Comparison of ENCODE assay signal across 8 cellular contexts in the genomic region with DNA sequence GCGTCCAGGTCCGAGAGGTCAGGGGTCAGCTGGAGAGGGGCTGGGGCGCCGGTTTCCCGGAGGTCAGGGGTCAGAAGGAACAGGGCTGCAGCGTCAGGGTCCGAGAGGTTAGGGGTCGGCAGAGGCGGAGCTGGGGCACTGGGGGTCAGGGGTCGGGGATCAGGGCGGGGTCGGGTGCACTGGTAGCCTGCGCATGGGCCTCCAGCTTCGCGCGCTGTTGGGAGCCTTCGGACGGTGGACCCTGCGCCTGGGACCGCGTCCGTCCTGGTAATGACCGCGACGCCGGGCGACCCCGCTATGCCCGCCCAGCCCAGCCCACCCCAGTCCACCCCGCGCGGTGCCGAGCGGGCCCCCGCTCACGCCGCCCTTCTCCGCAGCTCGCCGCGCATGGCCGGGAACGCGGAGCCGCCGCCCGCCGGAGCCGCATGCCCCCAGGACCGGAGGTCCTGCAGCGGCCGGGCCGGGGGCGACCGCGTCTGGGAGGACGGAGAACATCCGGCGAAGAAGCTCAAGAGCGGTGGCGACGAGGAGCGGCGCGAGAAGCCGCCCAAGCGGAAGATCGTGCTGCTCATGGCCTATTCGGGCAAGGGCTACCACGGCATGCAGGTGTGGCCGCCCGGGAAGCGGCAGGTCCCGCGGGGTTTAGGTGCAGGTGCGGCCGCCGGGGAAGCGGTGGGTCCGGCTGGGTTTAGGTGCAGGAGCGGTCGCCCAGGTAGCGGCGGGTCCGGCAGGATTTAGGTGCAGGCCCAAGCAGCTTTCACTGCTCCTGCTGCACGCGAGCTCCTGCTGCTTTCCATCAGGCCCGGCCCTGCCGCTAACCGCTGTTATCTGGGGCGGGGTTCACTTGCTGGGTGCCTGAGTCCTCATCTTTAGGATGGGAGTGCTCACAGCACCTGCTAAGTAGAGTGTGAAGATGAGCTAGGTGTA. TPM values are rescaled to one million over a fixed set of nuclear protein-coding genes. Genes with fewer than 3 reads are reported as not detected.
DNase-seq lines count a peak whose midpoint lies in the region; ATAC-seq and TF ChIP-seq lines count a peak whose summit lies in the region.

No MANE protein-coding gene starts in this region.

- ATAC-seq in activated CD8-positive, alpha-beta T cell treated with anti-CD3 and anti-CD28 coated beads for 36 hours = peak; percentile 8
- peak; percentile 30 for ATAC-seq in esophagus mucosa

- no peaks in the 10 kb centered on the region for H3K79me2 ChIP-seq in neural cell (replicated peaks; ENCODE audit: insufficient read depth, low read length)

- H3K4me3 ChIP-seq in HUES6 (ENCODE audit: low read depth, low read length) (peak overlapping the region; percentile 88), neural cell (ENCODE audit: low read length) (peak overlapping the region; percentile 86)

- peak overlapping the region; percentile 25 for H2AFZ ChIP-seq in neural cell (ENCODE audit: low read depth, low read length)

- no peaks in the 10 kb centered on the region for H4K20me1 ChIP-seq in neural cell (ENCODE audit: insufficient read depth)

- H3K27ac ChIP-seq in HUES6 (ENCODE audit: low read depth, low read length) (peak overlapping the region; percentile 89), neural cell (ENCODE audit: low read length) (no peak overlapping the region)

- H3K9me3 Mint-ChIP-seq in activated CD8-positive, alpha-beta T cell treated with anti-CD3 and anti-CD28 coated beads for 36 hours = no peaks in the 10 kb centered on the region

- no peaks in the 10 kb centered on the region for H3K4me1 ChIP-seq in HUES6 (ENCODE audit: control insufficient read depth, insufficient read depth, low read length)

- H3K9ac ChIP-seq in HUES6 (ENCODE audit: low read length) (peak overlapping the region; percentile 97), neural cell (ENCODE audit: low read length) (peak overlapping the region; percentile 60)

- peak overlapping the region; percentile 94 for H3K4me3 Mint-ChIP-seq in activated CD8-positive, alpha-beta T cell treated with anti-CD3 and anti-CD28 coated beads for 36 hours

- H3K36me3 Mint-ChIP-seq in activated CD8-positive, alpha-beta T cell treated with anti-CD3 and anti-CD28 coated beads for 36 hours (ENCODE audit: low read depth) = peaks cover 35% of the 10 kb centered on the region

- H3K9me3 ChIP-seq in HUES6 (ENCODE audit: control insufficient read depth, insufficient read depth, low read depth, low read length) (peaks cover 9% of the 10 kb centered on the region), neural cell (ENCODE audit: low read length) (no peaks in the 10 kb centered on the region)

- no peak for TF ChIP-seq CTCF in activated CD8-positive, alpha-beta T cell treated with anti-CD3 and anti-CD28 coated beads for 36 hours (IDR thresholded peaks at IDR 0.05)
- TF ChIP-seq CTCF in neural cell (IDR thresholded peaks at IDR 0.05; ENCODE audit: poor library complexity, severe bottlenecking) = no peak

- CTCF ChIA-PET in activated CD8-positive, alpha-beta T cell treated with anti-CD3 and anti-CD28 coated beads for 36 hours (lab: Charles Lee) = interaction anchor here (0.7 to 1.1 kb wide), 4 partner anchors 17 to 38 kb away, joined by 3 to 5 read pairs (median 3); no protein-coding TSS in a partner anchor
- CTCF ChIA-PET in HEK293T (lab: Yijun Ruan, JAX) = no interaction called here

- TF ChIP-seq RAD21 in neural cell (conservative IDR thresholded peaks at IDR 0.05) = no peak

- H3F3A ChIP-seq in neural cell (ENCODE audit: insufficient read depth, low read length, poor library complexity, severe bottlenecking) = no peaks in the 10 kb centered on the region

- TF ChIP-seq EP300 in neural cell (conservative IDR thresholded peaks at IDR 0.05; ENCODE audit: poor library complexity, severe bottlenecking) = no peak

- H3K4me2 ChIP-seq in neural cell (ENCODE audit: low read length) = peak overlapping the region; percentile 68

- H3K27me3 ChIP-seq in HUES6 (ENCODE audit: control insufficient read depth, insufficient read depth, low read length) = no peaks in the 10 kb centered on the region
- no peaks in the 10 kb centered on the region for H3K27me3 ChIP-seq in neural cell (ENCODE audit: insufficient read depth, low read depth, low read length)

- no peaks in the 10 kb centered on the region for H3K27me3 Mint-ChIP-seq in activated CD8-positive, alpha-beta T cell treated with anti-CD3 and anti-CD28 coated beads for 36 hours

- H3K36me3 ChIP-seq in HUES6 (ENCODE audit: control insufficient read depth, insufficient read depth, low read length) (peaks cover 40% of the 10 kb centered on the region), neural cell (ENCODE audit: insufficient read depth, low read length) (no peaks in the 10 kb centered on the region)

- peak; percentile 46 for DNase-seq in NCI-H748 (lab: John Stamatoyannopoulos, UW; ENCODE audit: unreplicated experiment)
- no peak for DNase-seq in NCI-H748 treated with DMSO at 0.1 percent for 48 hours (lab: John Stamatoyannopoulos, UW)
- DNase-seq in activated CD8-positive, alpha-beta T cell treated with anti-CD3 and anti-CD28 coated beads for 36 hours = peak; percentile 46
- DNase-seq in amygdala (lab: John Stamatoyannopoulos, UW) = no peak
- DNase-seq in HEK293T (ENCODE audit: extremely low spot score) = no peak

- POLR2A ChIA-PET in activated CD8-positive, alpha-beta T cell treated with anti-CD3 and anti-CD28 coated beads for 36 hours (lab: Charles Lee) = interaction anchor here (0.7 to 1.9 kb wide), 5 partner anchors 9 to 99 kb away, joined by 3 to 11 read pairs (median 9); partner anchors contain the start of gene EP400
- POLR2A ChIA-PET in HEK293T (lab: Yijun Ruan, JAX) = interaction anchor here (0.8 to 1.5 kb wide), 4 partner anchors 16 to 95 kb away, joined by 3 to 9 read pairs (median 3); partner anchors contain the start of gene EP400

- H3K27ac Mint-ChIP-seq in activated CD8-positive, alpha-beta T cell treated with anti-CD3 and anti-CD28 coated beads for 36 hours = peak overlapping the region; percentile 93

- intact Hi-C loops in activated CD8-positive, alpha-beta T cell treated with anti-CD3 and anti-CD28 coated beads for 36 hours (cut with micrococcal nuclease) = no loop called here

- H3K9me2 ChIP-seq in neural cell (ENCODE audit: insufficient read depth, low read length) = no peaks in the 10 kb centered on the region

- H3K4me1 Mint-ChIP-seq in activated CD8-positive, alpha-beta T cell treated with anti-CD3 and anti-CD28 coated beads for 36 hours (ENCODE audit: low read depth) = peaks cover 18% of the 10 kb centered on the region

TF ChIP-seq in neural cell, 6 proteins besides CTCF, POLR2A, EP300 and RAD21 (continues in another document):
- TF ChIP-seq POLR2AphosphoS5 (IDR thresholded peaks at IDR 0.05) = no peak
- TF ChIP-seq SMC3 (conservative IDR thresholded peaks at IDR 0.05; ENCODE audit: poor library complexity) = no peak
- TF ChIP-seq TAF1 (IDR thresholded peaks at IDR 0.05; ENCODE audit: low read depth) = no peak
- no peak for TF ChIP-seq EZH2 (IDR thresholded peaks at IDR 0.05; ENCODE audit: borderline replicate concordance, insufficient read depth, low read length, poor library complexity, severe bottlenecking)

TF ChIP-seq in HEK293T, 16 proteins besides CTCF, POLR2A, EP300 and RAD21:
- no peak for TF ChIP-seq NFRKB (IDR thresholded peaks at IDR 0.05)
- TF ChIP-seq TARDBP (IDR thresholded peaks at IDR 0.05) = no peak
- no peak for TF ChIP-seq ELF4 (IDR thresholded peaks at IDR 0.05)
- TF ChIP-seq, protein P1, sequence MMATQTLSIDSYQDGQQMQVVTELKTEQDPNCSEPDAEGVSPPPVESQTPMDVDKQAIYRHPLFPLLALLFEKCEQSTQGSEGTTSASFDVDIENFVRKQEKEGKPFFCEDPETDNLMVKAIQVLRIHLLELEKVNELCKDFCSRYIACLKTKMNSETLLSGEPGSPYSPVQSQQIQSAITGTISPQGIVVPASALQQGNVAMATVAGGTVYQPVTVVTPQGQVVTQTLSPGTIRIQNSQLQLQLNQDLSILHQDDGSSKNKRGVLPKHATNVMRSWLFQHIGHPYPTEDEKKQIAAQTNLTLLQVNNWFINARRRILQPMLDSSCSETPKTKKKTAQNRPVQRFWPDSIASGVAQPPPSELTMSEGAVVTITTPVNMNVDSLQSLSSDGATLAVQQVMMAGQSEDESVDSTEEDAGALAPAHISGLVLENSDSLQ (IDR thresholded peaks at IDR 0.05) = no peak
- TF ChIP-seq HDGF (IDR thresholded peaks at IDR 0.05; ENCODE audit: borderline replicate concordance) = no peak
- no peak for TF ChIP-seq BHLHE40 (IDR thresholded peaks at IDR 0.05; ENCODE audit: borderline replicate concordance)
- no peak for TF ChIP-seq L3MBTL2 (conservative IDR thresholded peaks at IDR 0.05)
- no peak for TF ChIP-seq FOXA1 (IDR thresholded peaks at IDR 0.05)
- TF ChIP-seq SUZ12 (IDR thresholded peaks at IDR 0.05) = no peak
- TF ChIP-seq SP1 (IDR thresholded peaks at IDR 0.05) = no peak
- TF ChIP-seq LEF1 (IDR thresholded peaks at IDR 0.05; ENCODE audit: borderline replicate concordance) = no peak
- no peak for TF ChIP-seq FOXM1 (IDR thresholded peaks at IDR 0.05; ENCODE audit: borderline replicate concordance)
- no peak for TF ChIP-seq ARNT (IDR thresholded peaks at IDR 0.05)
- TF ChIP-seq ZNF384 (IDR thresholded peaks at IDR 0.05) = no peak
- no peak for TF ChIP-seq CTBP1 (IDR thresholded peaks at IDR 0.05; ENCODE audit: borderline replicate concordance)
- TF ChIP-seq FOXK2 (IDR thresholded peaks at IDR 0.05) = no peak

RNA-seq across cellular contexts. Expression of gene PUS1, which starts 0.7 kb away (rescaled TPM):
- 10 to 100 TPM; 68.2 to 71.7 TPM for total RNA-seq in activated CD8-positive, alpha-beta T cell treated with anti-CD3 and anti-CD28 coated beads for 36 hours
- 20.5 TPM for total RNA-seq in esophagus mucosa
- polyA plus RNA-seq in neural cell = 14.3 and 20.0 TPM in 2 replicates
- polyA minus RNA-seq in neural cell = 7.3 and 8.0 TPM in 2 replicates

RNA-seq across cellular contexts. Expression of gene EP400, which starts 19.9 kb away (rescaled TPM):
- total RNA-seq in activated CD8-positive, alpha-beta T cell treated with anti-CD3 and anti-CD28 coated beads for 36 hours = 10 to 100 TPM; 45.6 to 46.1 TPM
- total RNA-seq in esophagus mucosa = 26.1 TPM
- 19.4 and 21.0 TPM in 2 replicates for polyA plus RNA-seq in neural cell
- polyA minus RNA-seq in neural cell = 22.6 and 30.7 TPM in 2 replicates

RNA-seq across cellular contexts. Expression of gene ULK1, which starts 35.4 kb away (rescaled TPM):
- 10 to 100 TPM; 13.3 to 15.5 TPM for total RNA-seq in activated CD8-positive, alpha-beta T cell treated with anti-CD3 and anti-CD28 coated beads for 36 hours
- total RNA-seq in esophagus mucosa = 12.8 TPM
- polyA plus RNA-seq in neural cell = 19.0 and 27.9 TPM in 2 replicates
- polyA minus RNA-seq in neural cell = 19.3 and 20.7 TPM in 2 replicates

Comparison
In these comparisons a context has a peak if more than half of its experiments do, and no peak if none do; other contexts are left out.
1. DNase-seq: peak in NCI-H748 (single experiment) and activated CD8-positive, alpha-beta T cell treated with anti-CD3 and anti-CD28 coated beads for 36 hours (single experiment); none in NCI-H748 treated with DMSO at 0.1 percent for 48 hours (single experiment), amygdala (0 of 56) and HEK293T (single experiment).